9 cellular contexts compared by ENCODE assay signal in genomic region chr14:89186850-89187376, GRCh38.
DNase-seq lines count a peak whose midpoint lies in the region; ATAC-seq and TF ChIP-seq lines count a peak whose summit lies in the region.
"Had no signal": no experiment of that assay in that cellular context is flagged by ENCODE, and none has a peak within 500 bp of the region (broad histone marks: within the 10 kb centered on the region; RNA-seq: fewer than 3 reads in every experiment).

No MANE protein-coding gene starts in this region.

- H3K4me1 ChIP-seq in Loucy (ENCODE audit: insufficient read depth, low read length, poor library complexity, severe bottlenecking) = peaks cover 5% of the 10 kb centered on the region
- peaks cover 8 to 28% of the 10 kb centered on the region in 2 donors for H3K4me1 ChIP-seq in esophagus (ENCODE audit: control insufficient read depth in 2 of 2, insufficient read depth in 2 of 2, low read length in 1 of 2)

- no peak overlapping the region for H3K27ac Mint-ChIP-seq in activated T-helper 2 cell treated with anti-CD3 and anti-CD28 coated beads, Interferon-gamma antibody, Interleukin-2, Interleukin-4, amounts not matched to agents 10 μg/mL and 5 μg/mL and 100 μg/mL, durations not matched to agents 14 hours and 24 hours and 36 hours
- H3K27ac Mint-ChIP-seq: T-helper 1 cell treated with Interleukin-12 subunit alpha and Interleukin-12 subunit beta and Interleukin-4 antibody, amounts not matched to agents 30 μg/mL and 1 μg/mL, for 36 hours had no signal

- H3K27me3 ChIP-seq in Loucy (ENCODE audit: insufficient read depth, low read length, poor library complexity, severe bottlenecking) (no peaks in the 10 kb centered on the region), esophagus (ENCODE audit: control insufficient read depth in 1 of 2, insufficient read depth in 2 of 2, low read length in 2 of 2) (no peaks in the 10 kb centered on the region)

- WGBS in esophagus, 2 donors = 74 to 76% methylated on average over 7 of the region's 7 CpGs

- H3K27ac ChIP-seq in esophagus (ENCODE audit: low read depth in 2 of 2, low read length in 1 of 2) = peak overlapping the region; percentile 82 to 87

- H3K9me3 ChIP-seq in Loucy (ENCODE audit: insufficient read depth, low read depth, low read length) = no peaks in the 10 kb centered on the region
- H3K9me3 ChIP-seq in esophagus (ENCODE audit: control insufficient read depth in 2 of 2, insufficient read depth in 1 of 2, low read depth in 1 of 2, low read length in 1 of 2) = no peaks in the 10 kb centered on the region

- peak; percentile 44 for DNase-seq in retina
- DNase-seq in stimulated activated CD8-positive, alpha-beta memory T cell treated with anti-CD3 and anti-CD28 coated beads, Interleukin-4, amount 100 ng/mL, for 48 hours = no peak
- no peak for DNase-seq in NCI-H1105 treated with DMSO at 0.1 percent for 48 hours (lab: John Stamatoyannopoulos, UW)
- DNase-seq in activated T-helper 2 cell treated with anti-CD3 and anti-CD28 coated beads, Interferon-gamma antibody, Interleukin-2, Interleukin-4, amounts not matched to agents 10 μg/mL and 5 μg/mL and 100 μg/mL, durations not matched to agents 14 hours and 24 hours and 36 hours (ENCODE audit: low spot score) = no peak

- no peaks in the 10 kb centered on the region for H3K9me3 Mint-ChIP-seq in activated T-helper 2 cell treated with anti-CD3 and anti-CD28 coated beads, Interferon-gamma antibody, Interleukin-2, Interleukin-4, amounts not matched to agents 10 μg/mL and 5 μg/mL and 100 μg/mL, durations not matched to agents 14 hours and 24 hours and 36 hours
- H3K9me3 Mint-ChIP-seq: T-helper 1 cell treated with Interleukin-12 subunit alpha and Interleukin-12 subunit beta and Interleukin-4 antibody, amounts not matched to agents 30 μg/mL and 1 μg/mL, for 36 hours had no signal

- H2AFZ ChIP-seq in Loucy (ENCODE audit: low read length) = no peak overlapping the region

- H3K4me3 Mint-ChIP-seq in activated T-helper 2 cell treated with anti-CD3 and anti-CD28 coated beads, Interferon-gamma antibody, Interleukin-2, Interleukin-4, amounts not matched to agents 10 μg/mL and 5 μg/mL and 100 μg/mL, durations not matched to agents 14 hours and 24 hours and 36 hours (ENCODE audit: low read depth) = no peak overlapping the region
- H3K4me3 Mint-ChIP-seq: T-helper 1 cell treated with Interleukin-12 subunit alpha and Interleukin-12 subunit beta and Interleukin-4 antibody, amounts not matched to agents 30 μg/mL and 1 μg/mL, for 36 hours had no signal

- TF ChIP-seq CTCF in Loucy (conservative IDR thresholded peaks at IDR 0.05; ENCODE audit: low read length) = no peak

- H3K4me1 Mint-ChIP-seq in activated T-helper 2 cell treated with anti-CD3 and anti-CD28 coated beads, Interferon-gamma antibody, Interleukin-2, Interleukin-4, amounts not matched to agents 10 μg/mL and 5 μg/mL and 100 μg/mL, durations not matched to agents 14 hours and 24 hours and 36 hours (ENCODE audit: low read depth) = no peaks in the 10 kb centered on the region

- H3K27me3 Mint-ChIP-seq in activated T-helper 2 cell treated with anti-CD3 and anti-CD28 coated beads, Interferon-gamma antibody, Interleukin-2, Interleukin-4, amounts not matched to agents 10 μg/mL and 5 μg/mL and 100 μg/mL, durations not matched to agents 14 hours and 24 hours and 36 hours (ENCODE audit: low read depth) = no peaks in the 10 kb centered on the region

- H3K4me3 ChIP-seq in Loucy (ENCODE audit: low read length, poor library complexity, severe bottlenecking) (no peak overlapping the region), esophagus (ENCODE audit: low read depth in 1 of 2, low read length in 2 of 2) (no peak overlapping the region)

- no peak overlapping the region for H3K9ac ChIP-seq in Loucy (ENCODE audit: low read depth, low read length, poor library complexity, severe bottlenecking)

- H4K20me1 ChIP-seq in Loucy (ENCODE audit: insufficient read depth, low read length, poor library complexity, severe bottlenecking) = peaks cover 14% of the 10 kb centered on the region

- no peaks in the 10 kb centered on the region for H3K9me2 ChIP-seq in Loucy (replicated peaks; ENCODE audit: low read depth, low read length)

- intact Hi-C loops in activated T-helper 2 cell treated with anti-CD3 and anti-CD28 coated beads, Interferon-gamma antibody, Interleukin-2, Interleukin-4, amounts not matched to agents 10 μg/mL and 5 μg/mL and 100 μg/mL, durations not matched to agents 14 hours and 24 hours and 36 hours (cut with micrococcal nuclease) = no loop called here

- peaks cover 23% of the 10 kb centered on the region for H3K36me3 Mint-ChIP-seq in activated T-helper 2 cell treated with anti-CD3 and anti-CD28 coated beads, Interferon-gamma antibody, Interleukin-2, Interleukin-4, amounts not matched to agents 10 μg/mL and 5 μg/mL and 100 μg/mL, durations not matched to agents 14 hours and 24 hours and 36 hours (ENCODE audit: low read depth)

- H3F3A ChIP-seq in Loucy (ENCODE audit: low read depth) = no peaks in the 10 kb centered on the region

- peaks cover 58% of the 10 kb centered on the region; the same call in 1 of the 2 replicates for H3K36me3 ChIP-seq in Loucy (ENCODE audit: insufficient read depth, low read length)
- H3K36me3 ChIP-seq in esophagus (ENCODE audit: control insufficient read depth in 2 of 2, insufficient read depth in 2 of 2, low read length in 1 of 2) = peaks cover 0 to 2% of the 10 kb centered on the region in 2 donors

- peak; percentile 67 for ATAC-seq in GM21576 (IDR thresholded peaks at IDR 0.05; ENCODE audit: unreplicated experiment)
- no peak for ATAC-seq in HG02840 (IDR thresholded peaks at IDR 0.05; ENCODE audit: low FRiP score, unreplicated experiment)

- H3K79me2 ChIP-seq in Loucy (ENCODE audit: insufficient read depth, low read length) = peaks cover 13% of the 10 kb centered on the region; the same call in 1 of the 2 replicates

- H3K4me2 ChIP-seq in Loucy (ENCODE audit: low read depth, low read length, poor library complexity, severe bottlenecking) = peak overlapping the region; percentile 19
